Comparison of ENCODE assay signal across 1 cellular context in the genomic region with DNA sequence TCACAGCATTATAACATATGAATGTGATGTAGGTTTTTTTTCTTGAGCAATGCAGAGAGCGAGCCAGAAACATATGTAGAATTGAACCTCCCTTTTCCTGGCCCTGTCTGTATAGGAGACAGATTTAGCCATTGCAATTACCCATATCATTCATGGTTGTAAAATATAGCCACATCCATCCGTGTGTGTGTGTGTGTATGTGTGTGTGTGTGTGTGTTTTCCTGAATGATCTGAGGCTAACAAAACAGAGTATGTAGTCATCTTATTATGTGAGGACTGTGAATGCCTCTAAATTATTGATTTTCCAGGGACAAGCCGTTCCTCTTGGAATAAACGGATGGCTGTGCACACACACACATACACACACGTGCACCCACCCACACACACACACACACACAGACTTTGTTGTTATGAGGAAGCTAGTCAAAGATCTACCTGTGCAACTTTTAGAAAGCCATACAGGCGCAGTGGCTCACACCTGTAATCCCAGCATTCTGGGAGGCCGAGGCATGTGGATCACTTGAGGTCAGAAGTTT.
TF ChIP-seq lines count a peak whose summit lies in the region.

No MANE protein-coding gene starts in this region.

TF ChIP-seq in GM23338, 12 proteins besides CTCF, POLR2A, EP300 and RAD21 (continued from another document):
- TF ChIP-seq, protein P1, sequence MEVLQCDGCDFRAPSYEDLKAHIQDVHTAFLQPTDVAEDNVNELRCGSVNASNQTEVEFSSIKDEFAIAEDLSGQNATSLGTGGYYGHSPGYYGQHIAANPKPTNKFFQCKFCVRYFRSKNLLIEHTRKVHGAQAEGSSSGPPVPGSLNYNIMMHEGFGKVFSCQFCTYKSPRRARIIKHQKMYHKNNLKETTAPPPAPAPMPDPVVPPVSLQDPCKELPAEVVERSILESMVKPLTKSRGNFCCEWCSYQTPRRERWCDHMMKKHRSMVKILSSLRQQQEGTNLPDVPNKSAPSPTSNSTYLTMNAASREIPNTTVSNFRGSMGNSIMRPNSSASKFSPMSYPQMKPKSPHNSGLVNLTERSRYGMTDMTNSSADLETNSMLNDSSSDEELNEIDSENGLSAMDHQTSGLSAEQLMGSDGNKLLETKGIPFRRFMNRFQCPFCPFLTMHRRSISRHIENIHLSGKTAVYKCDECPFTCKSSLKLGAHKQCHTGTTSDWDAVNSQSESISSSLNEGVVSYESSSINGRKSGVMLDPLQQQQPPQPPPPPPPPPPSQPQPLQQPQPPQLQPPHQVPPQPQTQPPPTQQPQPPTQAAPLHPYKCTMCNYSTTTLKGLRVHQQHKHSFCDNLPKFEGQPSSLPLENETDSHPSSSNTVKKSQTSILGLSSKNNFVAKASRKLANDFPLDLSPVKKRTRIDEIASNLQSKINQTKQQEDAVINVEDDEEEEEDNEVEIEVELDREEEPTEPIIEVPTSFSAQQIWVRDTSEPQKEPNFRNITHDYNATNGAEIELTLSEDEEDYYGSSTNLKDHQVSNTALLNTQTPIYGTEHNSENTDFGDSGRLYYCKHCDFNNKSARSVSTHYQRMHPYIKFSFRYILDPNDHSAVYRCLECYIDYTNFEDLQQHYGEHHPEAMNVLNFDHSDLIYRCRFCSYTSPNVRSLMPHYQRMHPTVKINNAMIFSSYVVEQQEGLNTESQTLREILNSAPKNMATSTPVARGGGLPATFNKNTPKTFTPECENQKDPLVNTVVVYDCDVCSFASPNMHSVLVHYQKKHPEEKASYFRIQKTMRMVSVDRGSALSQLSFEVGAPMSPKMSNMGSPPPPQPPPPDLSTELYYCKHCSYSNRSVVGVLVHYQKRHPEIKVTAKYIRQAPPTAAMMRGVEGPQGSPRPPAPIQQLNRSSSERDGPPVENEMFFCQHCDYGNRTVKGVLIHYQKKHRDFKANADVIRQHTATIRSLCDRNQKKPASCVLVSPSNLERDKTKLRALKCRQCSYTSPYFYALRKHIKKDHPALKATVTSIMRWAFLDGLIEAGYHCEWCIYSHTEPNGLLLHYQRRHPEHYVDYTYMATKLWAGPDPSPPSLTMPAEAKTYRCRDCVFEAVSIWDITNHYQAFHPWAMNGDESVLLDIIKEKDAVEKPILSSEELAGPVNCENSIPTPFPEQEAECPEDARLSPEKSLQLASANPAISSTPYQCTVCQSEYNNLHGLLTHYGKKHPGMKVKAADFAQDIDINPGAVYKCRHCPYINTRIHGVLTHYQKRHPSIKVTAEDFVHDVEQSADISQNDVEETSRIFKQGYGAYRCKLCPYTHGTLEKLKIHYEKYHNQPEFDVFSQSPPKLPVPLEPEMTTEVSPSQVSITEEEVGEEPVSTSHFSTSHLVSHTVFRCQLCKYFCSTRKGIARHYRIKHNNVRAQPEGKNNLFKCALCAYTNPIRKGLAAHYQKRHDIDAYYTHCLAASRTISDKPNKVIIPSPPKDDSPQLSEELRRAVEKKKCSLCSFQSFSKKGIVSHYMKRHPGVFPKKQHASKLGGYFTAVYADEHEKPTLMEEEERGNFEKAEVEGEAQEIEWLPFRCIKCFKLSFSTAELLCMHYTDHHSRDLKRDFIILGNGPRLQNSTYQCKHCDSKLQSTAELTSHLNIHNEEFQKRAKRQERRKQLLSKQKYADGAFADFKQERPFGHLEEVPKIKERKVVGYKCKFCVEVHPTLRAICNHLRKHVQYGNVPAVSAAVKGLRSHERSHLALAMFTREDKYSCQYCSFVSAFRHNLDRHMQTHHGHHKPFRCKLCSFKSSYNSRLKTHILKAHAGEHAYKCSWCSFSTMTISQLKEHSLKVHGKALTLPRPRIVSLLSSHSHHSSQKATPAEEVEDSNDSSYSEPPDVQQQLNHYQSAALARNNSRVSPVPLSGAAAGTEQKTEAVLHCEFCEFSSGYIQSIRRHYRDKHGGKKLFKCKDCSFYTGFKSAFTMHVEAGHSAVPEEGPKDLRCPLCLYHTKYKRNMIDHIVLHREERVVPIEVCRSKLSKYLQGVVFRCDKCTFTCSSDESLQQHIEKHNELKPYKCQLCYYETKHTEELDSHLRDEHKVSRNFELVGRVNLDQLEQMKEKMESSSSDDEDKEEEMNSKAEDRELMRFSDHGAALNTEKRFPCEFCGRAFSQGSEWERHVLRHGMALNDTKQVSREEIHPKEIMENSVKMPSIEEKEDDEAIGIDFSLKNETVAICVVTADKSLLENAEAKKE (CRISPR knock-in tag; IDR thresholded peaks at IDR 0.05) = no peak
- TF ChIP-seq CREB1 (CRISPR knock-in tag; IDR thresholded peaks at IDR 0.05; ENCODE audit: low read depth) = no peak
- no peak for TF ChIP-seq EZH2phosphoT487 (IDR thresholded peaks at IDR 0.05; ENCODE audit: unreplicated experiment)
- TF ChIP-seq ZNF331 (CRISPR knock-in tag; IDR thresholded peaks at IDR 0.05; ENCODE audit: low read depth) = no peak
- no peak for TF ChIP-seq NANOG (IDR thresholded peaks at IDR 0.05; ENCODE audit: borderline replicate concordance)
- no peak for TF ChIP-seq POLR2AphosphoS5 (IDR thresholded peaks at IDR 0.05; ENCODE audit: low read depth)
